In genomic region chr11:7020183-7020917, GRCh38 we compare ENCODE assay signal across 8 cellular contexts. TPM values are rescaled to one million over a fixed set of nuclear protein-coding genes. Genes with fewer than 3 reads are reported as not detected.
DNase-seq lines count a peak whose midpoint lies in the region; ATAC-seq and TF ChIP-seq lines count a peak whose summit lies in the region.

Gene NLRP14, plus strand, starts transcription at chr11:7020479. Its CDS starts 18,108 bp downstream, at chr11:7038587.
Gene ZNF214, minus strand, starts transcription at chr11:7020346. Its CDS starts 17,511 bp downstream, at chr11:7002835.

- H3K36me3 Mint-ChIP-seq in activated B cell treated with CpG ODN at 0.5 μM for 24 hours (ENCODE audit: low read depth), result no peaks in the 10 kb centered on the region

- peak within 1 kb of the TSS; percentile 56 to 67 for H3K9ac ChIP-seq in mucosa of rectum (ENCODE audit: low read depth in 1 of 2, low read length in 2 of 2)

- H3K27ac ChIP-seq in AG04450 (ENCODE audit: low read depth, low read length) (peak within 1 kb of the TSS; percentile 80), mucosa of rectum (ENCODE audit: low read depth in 2 of 2, low read length in 2 of 2) (peak within 1 kb of the TSS; percentile 48 to 56), aorta (ENCODE audit: low read depth in 1 of 2, low read length in 2 of 2) (peak within 1 kb of the TSS in 1 of 2 donors; percentile 69)

- WGBS in aorta, 2 donors, result 1% methylated on average over 47 of the region's 47 CpGs

- H3K36me3 ChIP-seq in mucosa of rectum (ENCODE audit: control insufficient read depth in 2 of 2, insufficient read depth in 2 of 2, low read length in 2 of 2), result no peaks in the 10 kb centered on the region
- H3K36me3 ChIP-seq in aorta (ENCODE audit: control insufficient read depth in 1 of 2, insufficient read depth in 2 of 2, low read length in 1 of 2), result no peaks in the 10 kb centered on the region

- intact Hi-C loops in activated B cell treated with CpG ODN at 0.5 μM for 24 hours (cut with micrococcal nuclease), result no loop called here
- intact Hi-C loops in aorta (cut with DNase I), result loop anchor here in 1 of 2 donors (2.0 kb wide), 1 partner anchor 28 kb away; no protein-coding TSS in a partner anchor

- H3K4me3 ChIP-seq in AG04450 (ENCODE audit: low read depth, low read length), result peak within 1 kb of the TSS; percentile 90
- H3K4me3 ChIP-seq in fibroblast of pulmonary artery (replicated peaks; ENCODE audit: low read depth, low read length), result peak within 1 kb of the TSS; percentile 88
- peak within 1 kb of the TSS; percentile 91 to 98 for H3K4me3 ChIP-seq in mucosa of rectum (ENCODE audit: low read length in 2 of 2)
- H3K4me3 ChIP-seq in aorta (ENCODE audit: low read length in 2 of 2), result peak within 1 kb of the TSS; percentile 57 to 67

- no peak within 1 kb of the TSS for H3K27ac Mint-ChIP-seq in activated B cell treated with CpG ODN at 0.5 μM for 24 hours

- DNase-seq in AG04450 (ENCODE audit: low read depth, low spot score) (peak; percentile 83), GM19238 (ENCODE audit: insufficient read length, low spot score) (peak; percentile 41), NCI-H1417 (lab: John Stamatoyannopoulos, UW) (peak; percentile 95 to 98 (median 96)), activated B cell treated with CpG ODN at 0.5 μM for 24 hours (no peak), fibroblast of pulmonary artery (ENCODE audit: low read depth) (peak; percentile 94), aorta (peak; percentile 94 to 98)

- TF ChIP-seq CTCF in AG04450 (IDR thresholded peaks at IDR 0.05; ENCODE audit: low read depth, low read length) (no peak), activated B cell treated with CpG ODN at 0.5 μM for 24 hours (IDR thresholded peaks at IDR 0.05) (no peak), fibroblast of pulmonary artery (IDR thresholded peaks at IDR 0.05; ENCODE audit: low read length, missing control alignments) (no peak)

- CTCF ChIA-PET in AG04450 (lab: Charles Lee) (interaction anchor here (0.5 to 1.7 kb wide), 5 partner anchors 13 to 1077 kb away, joined by 3 to 7 read pairs (median 6); no protein-coding TSS in a partner anchor), activated B cell treated with CpG ODN at 0.5 μM for 24 hours (lab: Charles Lee) (no interaction called here)

- no peaks in the 10 kb centered on the region for H3K9me3 ChIP-seq in AG04450 (ENCODE audit: control insufficient read depth, insufficient read depth, low read length)
- H3K9me3 ChIP-seq in mucosa of rectum (ENCODE audit: control insufficient read depth in 2 of 2, low read length in 2 of 2), result no peaks in the 10 kb centered on the region
- H3K9me3 ChIP-seq in aorta (ENCODE audit: control insufficient read depth, low read length), result no peaks in the 10 kb centered on the region

- H3K27me3 ChIP-seq in AG04450 (ENCODE audit: control insufficient read depth, insufficient read depth, low read length), result no peaks in the 10 kb centered on the region
- H3K27me3 ChIP-seq in mucosa of rectum (ENCODE audit: control insufficient read depth in 2 of 2, insufficient read depth in 2 of 2, low read length in 2 of 2), result no peaks in the 10 kb centered on the region
- no peaks in the 10 kb centered on the region for H3K27me3 ChIP-seq in aorta (ENCODE audit: control insufficient read depth in 1 of 2, insufficient read depth in 2 of 2, low read length in 1 of 2)

- POLR2A ChIA-PET in AG04450 (lab: Yijun Ruan, JAX), result interaction anchor here (0.9 to 2.4 kb wide), 2 partner anchors 27 to 29 kb away, joined by 4 to 17 read pairs; no protein-coding TSS in a partner anchor
- POLR2A ChIA-PET in activated B cell treated with CpG ODN at 0.5 μM for 24 hours (lab: Charles Lee), result no interaction called here

- no peaks in the 10 kb centered on the region for H3K9me3 Mint-ChIP-seq in activated B cell treated with CpG ODN at 0.5 μM for 24 hours

- H3K27me3 Mint-ChIP-seq in activated B cell treated with CpG ODN at 0.5 μM for 24 hours, result peaks cover 35% of the 10 kb centered on the region

- peaks cover 11% of the 10 kb centered on the region for H3K4me1 Mint-ChIP-seq in activated B cell treated with CpG ODN at 0.5 μM for 24 hours

- no peak for ATAC-seq in activated B cell treated with CpG ODN at 0.5 μM for 24 hours (ENCODE audit: low read depth)
- ATAC-seq in aorta (ENCODE audit: low FRiP score), result peak; percentile 95
- ATAC-seq in HG02840 (IDR thresholded peaks at IDR 0.05; ENCODE audit: low FRiP score, unreplicated experiment), result no peak

- peaks cover 0 to 15% of the 10 kb centered on the region in 2 donors for H3K4me1 ChIP-seq in mucosa of rectum (ENCODE audit: control insufficient read depth in 2 of 2, insufficient read depth in 2 of 2, low read length in 2 of 2)
- peaks cover 0 to 2% of the 10 kb centered on the region in 2 donors for H3K4me1 ChIP-seq in aorta (ENCODE audit: control insufficient read depth in 1 of 2, insufficient read depth in 2 of 2, low read length in 2 of 2)

- peak within 1 kb of the TSS; percentile 69 for H3K4me3 Mint-ChIP-seq in activated B cell treated with CpG ODN at 0.5 μM for 24 hours

RNA-seq across cellular contexts. Expression of gene NLRP14, which starts in this region (rescaled TPM):
- polyA plus RNA-seq in AG04450 (2011; rRNA removed) (0.02 and 0.06 TPM in 2 replicates), aorta (under 1 TPM in 1 of 2 donors, not detected in 1; 0.05 TPM)
- polyA minus RNA-seq in AG04450 (2011; rRNA and poly(A)+ RNA removed), result 0.09 and 0.14 TPM in 2 replicates
- total RNA-seq in activated B cell treated with CpG ODN at 0.5 μM for 24 hours (0.11 and 0.12 TPM in 2 replicates), aorta (under 1 TPM in 1 of 2 donors, not detected in 1; 0.10 TPM)

RNA-seq across cellular contexts. Expression of gene ZNF214, which starts in this region (rescaled TPM):
- polyA plus RNA-seq in AG04450 (2011; rRNA removed) (1.9 and 3.4 TPM in 2 replicates), aorta (1 to 10 TPM in 1 of 2 donors, under 1 TPM in 1; 0.38 to 1.2 TPM)
- polyA minus RNA-seq in AG04450 (2011; rRNA and poly(A)+ RNA removed), result 9.1 and 12.7 TPM in 2 replicates
- total RNA-seq in activated B cell treated with CpG ODN at 0.5 μM for 24 hours (not detected in 2 replicates), aorta (1 to 10 TPM; 1.5 to 2.4 TPM)
